ENCODE assay signal across 2 cellular contexts in genomic region chr4:8176547-8177399, GRCh38.
A peak's percentile ranks its signal among the peaks of the same experiment; 100 is the strongest.
TF ChIP-seq lines count a peak whose summit lies in the region.

No MANE protein-coding gene starts in this region.

TF ChIP-seq in HEK293, 187 proteins besides CTCF, POLR2A, EP300 and RAD21 (continued from another document):
- TF ChIP-seq ZNF121 (tag by site-specific recombination; IDR thresholded peaks at IDR 0.05): peak; percentile 79
- no peak for TF ChIP-seq GLI2 (tag by site-specific recombination; IDR thresholded peaks at IDR 0.05; ENCODE audit: borderline replicate concordance, low read depth)
- no peak for TF ChIP-seq ZNF23 (tag by site-specific recombination; IDR thresholded peaks at IDR 0.05; ENCODE audit: borderline replicate concordance)
- no peak for TF ChIP-seq ZNF585B (tag by site-specific recombination; IDR thresholded peaks at IDR 0.05)
- no peak for TF ChIP-seq ZNF600 (tag by site-specific recombination; IDR thresholded peaks at IDR 0.05)
- no peak for TF ChIP-seq ZSCAN4 (tag by site-specific recombination; IDR thresholded peaks at IDR 0.05)
- TF ChIP-seq ZNF132 (tag by site-specific recombination; IDR thresholded peaks at IDR 0.05; ENCODE audit: borderline replicate concordance): no peak
- TF ChIP-seq GLI4 (tag by site-specific recombination; IDR thresholded peaks at IDR 0.05): no peak
- TF ChIP-seq ZSCAN16 (tag by site-specific recombination; IDR thresholded peaks at IDR 0.05): peak; percentile 67; the same call in 1 of the 2 replicates
- no peak for TF ChIP-seq GFI1B (tag by site-specific recombination; IDR thresholded peaks at IDR 0.05)
- no peak for TF ChIP-seq ZNF837 (tag by site-specific recombination; IDR thresholded peaks at IDR 0.05)
- TF ChIP-seq ZNF830 (tag by site-specific recombination; IDR thresholded peaks at IDR 0.05; ENCODE audit: low read depth): no peak

TF ChIP-seq in endothelial cell of umbilical vein, 7 proteins besides CTCF, POLR2A, EP300 and RAD21 (continued from another document):
- TF ChIP-seq JUN (IDR thresholded peaks at IDR 0.05; ENCODE audit: borderline replicate concordance, insufficient read depth, insufficient read length, low read depth) (no peak), EZH2 (IDR thresholded peaks at IDR 0.05; ENCODE audit: borderline replicate concordance, low read depth, low read length, severe bottlenecking) (no peak), MYC (IDR thresholded peaks at IDR 0.05; ENCODE audit: low read depth, low read length) (no peak), POLR2AphosphoS5 (IDR thresholded peaks at IDR 0.05; ENCODE audit: insufficient read depth, low read depth, low read length) (no peak)
